19 cellular contexts compared by ENCODE assay signal in genomic region chr1:38137164-38137563, GRCh38.
"Had no signal": no experiment of that assay in that cellular context is flagged by ENCODE, and none has a peak within 500 bp of the region (broad histone marks: within the 10 kb centered on the region; RNA-seq: fewer than 3 reads in every experiment).

No MANE protein-coding gene starts in this region.

- H3K36me3 ChIP-seq: esophagus squamous epithelium, right atrium auricular region, sigmoid colon had no signal

- H3K36me3 Mint-ChIP-seq: immature natural killer cell; naive thymus-derived CD4-positive, alpha-beta T cell had no signal

- H3K4me1 Mint-ChIP-seq: immature natural killer cell had no signal

- H3K9me3 Mint-ChIP-seq: nephron progenitor cell had no signal

- H3K4me3 Mint-ChIP-seq: immature natural killer cell; naive thymus-derived CD4-positive, alpha-beta T cell; nephron progenitor cell had no signal

- H3K27ac ChIP-seq: coronary artery, esophagus squamous epithelium, right atrium auricular region, sigmoid colon had no signal

- H3K9me3 ChIP-seq: esophagus squamous epithelium, right atrium auricular region, sigmoid colon had no signal

- H3K4me3 ChIP-seq: coronary artery, esophagus squamous epithelium, lung, right atrium auricular region, sigmoid colon, skin epidermis had no signal

- H3K27ac Mint-ChIP-seq: immature natural killer cell; naive thymus-derived CD4-positive, alpha-beta T cell; nephron progenitor cell had no signal

- DNase-seq: cerebellar nuclear complex; effector CD8-positive, alpha-beta T cell; esophagus squamous epithelium; foreskin fibroblast; immature natural killer cell; left colon; left ventricle myocardium superior; mesendoderm; naive thymus-derived CD4-positive, alpha-beta T cell; nephron progenitor cell; posterior cingulate gyrus; sigmoid colon; stimulated activated CD4-positive, alpha-beta T cell treated with anti-CD3 and anti-CD28 coated beads, Interleukin-12 subunit alpha, Interleukin-12 subunit beta, amount 100 ng/mL, for 4 hours; stimulated activated naive CD4-positive, alpha-beta T cell treated with Interleukin-2 at 50 U/mL for 16 hours; trophoblast cell had no signal
